ENCODE assay signal across 8 cellular contexts in the genomic region with DNA sequence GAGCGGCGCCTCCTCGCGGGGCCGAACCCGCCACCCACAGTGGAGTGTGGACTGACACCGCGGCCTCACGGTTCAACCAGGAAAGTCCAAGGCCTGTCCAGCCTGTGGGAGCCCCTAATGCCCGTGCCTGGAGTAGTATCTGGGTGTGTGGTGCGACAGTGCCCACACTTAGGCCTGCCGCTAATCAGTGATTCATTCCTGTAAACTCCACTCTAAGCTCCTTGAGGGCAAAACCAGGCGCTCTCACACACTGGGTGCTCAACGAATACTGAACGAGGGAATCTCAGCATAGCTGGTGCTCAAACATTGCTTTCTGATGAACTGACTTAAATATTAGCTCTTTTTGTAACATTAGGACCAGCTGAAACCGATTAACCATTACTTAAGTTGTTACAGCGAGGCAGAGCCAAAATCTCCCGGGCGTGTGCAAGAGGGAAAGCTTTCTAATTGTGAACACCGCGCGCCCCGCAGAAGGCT. TPM values are rescaled to one million over a fixed set of nuclear protein-coding genes. Genes with fewer than 3 reads are reported as not detected.
DNase-seq lines count a peak whose midpoint lies in the region; ATAC-seq, FAIRE-seq and TF ChIP-seq lines count a peak whose summit lies in the region.

No MANE protein-coding gene starts in this region.

- DNase-seq in GM12892 (ENCODE audit: insufficient read length) (no peak), T-cell (no peak), fibroblast of pulmonary artery (ENCODE audit: low read depth) (peak; percentile 48), neuronal stem cell (ENCODE audit: low spot score) (no peak), NCI-H510A treated with DMSO at 0.1 percent for 48 hours (lab: John Stamatoyannopoulos, UW) (no peak), NCI-H1436 treated with DMSO at 0.1 percent for 48 hours (lab: John Stamatoyannopoulos, UW) (no peak), G401 (ENCODE audit: low spot score) (no peak)

- H3K27me3 Mint-ChIP-seq in T-cell: peaks cover 39 to 56% of the 10 kb centered on the region in 2 donors

- peaks cover 23 to 27% (median 27%) of the 10 kb centered on the region in 3 donors for H3K4me1 Mint-ChIP-seq in T-cell

- H3K18ac ChIP-seq in neuronal stem cell (ENCODE audit: low read length): peak overlapping the region; percentile 94

- in situ Hi-C loops in G401 (cut with HindIII; ENCODE audit: low sequenced_read_pairs): no loop called here

- no peaks in the 10 kb centered on the region for H3K79me1 ChIP-seq in neuronal stem cell (ENCODE audit: low read depth, low read length)

- peak overlapping the region; percentile 98 for H2AFZ ChIP-seq in neuronal stem cell (ENCODE audit: low read length)

- no peak overlapping the region for H2BK12ac ChIP-seq in neuronal stem cell (ENCODE audit: low read length)

- H3K4me1 ChIP-seq in neuronal stem cell (ENCODE audit: control insufficient read depth in 2 of 2, insufficient read depth in 1 of 2, low read depth in 1 of 2, low read length in 2 of 2): peaks cover 0 to 4% of the 10 kb centered on the region in 2 donors

- H3K9me3 ChIP-seq in neuronal stem cell (replicated peaks in 1 of 2; ENCODE audit: control insufficient read depth in 2 of 2, insufficient read depth in 1 of 2, low read depth in 1 of 2, low read length in 2 of 2): no peaks in the 10 kb centered on the region

- H3K4me3 ChIP-seq in fibroblast of pulmonary artery (replicated peaks; ENCODE audit: low read depth, low read length) (peak overlapping the region; percentile 63), neuronal stem cell (ENCODE audit: low read length in 2 of 2) (peak overlapping the region; percentile 61 to 85)

- peak overlapping the region; percentile 78 for H3K4me2 ChIP-seq in neuronal stem cell (ENCODE audit: insufficient read depth, low read length, poor library complexity, severe bottlenecking)

- H3K27ac ChIP-seq in neuronal stem cell (replicated peaks; ENCODE audit: low read length): no peak overlapping the region

- H3K4ac ChIP-seq in neuronal stem cell (ENCODE audit: low read length): no peak overlapping the region

- peaks cover 0 to 2% (median 0%) of the 10 kb centered on the region in 3 experiments for H3K27me3 ChIP-seq in neuronal stem cell (ENCODE audit: control insufficient read depth in 3 of 3, insufficient read depth in 3 of 3, low read depth in 1 of 3, low read length in 3 of 3)

- H2AK5ac ChIP-seq in neuronal stem cell (ENCODE audit: low read depth, low read length): no peak overlapping the region

- no peak for TF ChIP-seq CTCF in fibroblast of pulmonary artery (IDR thresholded peaks at IDR 0.05; ENCODE audit: low read length, missing control alignments)

- no peaks in the 10 kb centered on the region for H3K36me3 ChIP-seq in neuronal stem cell (replicated peaks in 1 of 2; ENCODE audit: control insufficient read depth in 2 of 2, insufficient read depth in 2 of 2, low read length in 2 of 2)

- ATAC-seq in HG02840 (IDR thresholded peaks at IDR 0.05; ENCODE audit: low FRiP score, unreplicated experiment): peak; percentile 17
- ATAC-seq in T-cell (replicated peaks in 1 of 4): peak in 1 of 4 experiments; percentile 9

- no peak overlapping the region for H4K8ac ChIP-seq in neuronal stem cell (ENCODE audit: low read depth, low read length)

- CTCF ChIA-PET in T-cell (lab: Charles Lee): no interaction called here

- H2BK120ac ChIP-seq in neuronal stem cell (ENCODE audit: low read depth, low read length): no peak overlapping the region

- no peak overlapping the region for H4K91ac ChIP-seq in neuronal stem cell (ENCODE audit: low read depth, low read length, poor library complexity)

- FAIRE-seq in GM12892 (lab: Jason Lieb, UNC): peak; percentile 63

- peak overlapping the region; percentile 81 for H3K23ac ChIP-seq in neuronal stem cell (ENCODE audit: low read depth, low read length, poor library complexity)

- no peaks in the 10 kb centered on the region for H3K9me3 Mint-ChIP-seq in T-cell

- no peak overlapping the region for H2BK15ac ChIP-seq in neuronal stem cell (ENCODE audit: low read length)

- POLR2A ChIA-PET in T-cell (lab: Charles Lee): no interaction called here

- peak overlapping the region; percentile 88 for H3K9ac ChIP-seq in neuronal stem cell (ENCODE audit: low read depth, low read length, poor library complexity)

- H2BK5ac ChIP-seq in neuronal stem cell (ENCODE audit: low read length): no peak overlapping the region

- no peaks in the 10 kb centered on the region for H3K36me3 Mint-ChIP-seq in T-cell

- H3K14ac ChIP-seq in neuronal stem cell (ENCODE audit: low read length): no peak overlapping the region

- H3K27ac Mint-ChIP-seq in T-cell: no peak overlapping the region

- peak overlapping the region; percentile 59 to 84 (median 62) for H3K4me3 Mint-ChIP-seq in T-cell

- TF ChIP-seq POLR2A in GM12892 (IDR thresholded peaks at IDR 0.05; ENCODE audit: low read depth, low read length): peak; percentile 11; the same call in 1 of the 2 replicates

- WGBS in neuronal stem cell (ENCODE audit: extremely low coverage in 2 of 2, insufficient read length in 2 of 2, insufficient replicate concordance in 1 of 2), 2 donors: no CpG with 5 or more reads among the region's 23 CpGs

RNA-seq across cellular contexts. Expression of gene GSDME, which starts 0.6 kb away (rescaled TPM):
- polyA plus RNA-seq in GM12892 (2012; ENCODE audit: missing spikeins): 190 TPM
- total RNA-seq in T-cell: 1 to 10 TPM in 1 of 5 donors, under 1 TPM in 3, not detected in 1; 0.38 to 1.1 (median 0.46) TPM
- polyA plus RNA-seq in neuronal stem cell (2013, experiment 1 of 2): 15.1 TPM
- polyA plus RNA-seq in neuronal stem cell (2013, experiment 2 of 2): 15.8 TPM
- total RNA-seq in G401 (2014; rRNA removed; shearing (Covaris generic)): 1.3 and 4.8 TPM in 2 replicates
